In genomic region chr14:105368032-105368417, GRCh38 we compare ENCODE assay signal across 36 cellular contexts.
"Had no signal": no experiment of that assay in that cellular context is flagged by ENCODE, and none has a peak within 500 bp of the region (broad histone marks: within the 10 kb centered on the region; RNA-seq: fewer than 3 reads in every experiment).

No MANE protein-coding gene starts in this region.

- DNase-seq: activated B cell treated with CpG ODN at 0.5 μM for 24 hours; activated CD4-positive, alpha-beta memory T cell treated with anti-CD3 and anti-CD28 coated beads for 36 hours; activated CD4-positive, alpha-beta T cell treated with anti-CD3 and anti-CD28 coated beads for 4 hours; activated CD4-positive, alpha-beta T cell treated with anti-CD3 and anti-CD28 coated beads, Interleukin-2, amount 10 ng/mL, durations not matched to agents 24 days and 14 days; activated CD4-positive, alpha-beta T cell treated with anti-CD3 and anti-CD28 coated beads, Interleukin-2, amount 50 U/mL, for 1 hour; activated CD4-positive, alpha-beta T cell treated with anti-CD3 and anti-CD28 coated beads, Interleukin-2, amount 50 U/mL, for 4 hours; activated CD4-positive, CD25-positive, alpha-beta regulatory T cell treated with anti-CD3 and anti-CD28 coated beads, Interleukin-2, amount 50 U/mL, for 72 hours; activated CD8-positive, alpha-beta memory T cell treated with anti-CD3 and anti-CD28 coated beads for 24 hours; activated CD8-positive, alpha-beta memory T cell treated with anti-CD3 and anti-CD28 coated beads, Interleukin-2, amount 10 ng/mL, durations not matched to agents 7 days and 5 days; activated CD8-positive, alpha-beta memory T cell treated with anti-CD3 and anti-CD28 coated beads, Interleukin-2, amount 50 U/mL, for 48 hours; activated CD8-positive, alpha-beta T cell treated with anti-CD3 and anti-CD28 coated beads, Interleukin-2, amount 10 ng/mL, durations not matched to agents 7 days and 5 days; activated effector memory CD4-positive, alpha-beta T cell treated with Interleukin-2 at 50 U/mL for 16 hours; activated gamma-delta T cell treated with Interleukin-2 at 50 U/mL for 16 hours; activated naive CD4-positive, alpha-beta T cell; activated naive CD4-positive, alpha-beta T cell treated with anti-CD3 and anti-CD28 coated beads for 36 hours; activated naive CD4-positive, alpha-beta T cell treated with anti-CD3 and anti-CD28 coated beads, Interleukin-2, amount 50 U/mL, for 16 hours; activated naive CD8-positive, alpha-beta T cell treated with anti-CD3 and anti-CD28 coated beads for 36 hours; activated T-cell treated with anti-CD3 and anti-CD28 coated beads, Interleukin-2, amount 50 U/mL, for 24 hours; activated T-cell treated with anti-CD3 and anti-CD28 coated beads, Interleukin-2, amount 50 U/mL, for 48 hours; adrenal gland; amniotic stem cell; aorta; body of pancreas; brain microvascular endothelial cell; caudate nucleus; cerebellar nuclear complex; SW 1271; T-helper 2 cell; T-helper 9 cell had no signal

- H3K27me3 ChIP-seq: adrenal gland, body of pancreas, brain microvascular endothelial cell, breast epithelium had no signal

- H3K4me3 Mint-ChIP-seq: activated B cell treated with CpG ODN at 0.5 μM for 24 hours; activated CD4-positive, alpha-beta memory T cell treated with anti-CD3 and anti-CD28 coated beads for 36 hours; activated CD4-positive, alpha-beta T cell treated with anti-CD3 and anti-CD28 coated beads, Interleukin-2, amount 10 ng/mL, durations not matched to agents 24 days and 14 days; activated CD8-positive, alpha-beta memory T cell treated with anti-CD3 and anti-CD28 coated beads, Interleukin-2, amount 10 ng/mL, durations not matched to agents 7 days and 5 days; activated CD8-positive, alpha-beta T cell treated with anti-CD3 and anti-CD28 coated beads, Interleukin-2, amount 10 ng/mL, durations not matched to agents 7 days and 5 days; activated naive CD4-positive, alpha-beta T cell treated with anti-CD3 and anti-CD28 coated beads for 36 hours; activated naive CD8-positive, alpha-beta T cell treated with anti-CD3 and anti-CD28 coated beads for 36 hours; activated T-cell treated with anti-CD3 and anti-CD28 coated beads, Interleukin-2, amount 50 U/mL, for 24 hours; central memory CD8-positive, alpha-beta T cell; T-helper 1 cell treated with Interleukin-12 subunit alpha and Interleukin-12 subunit beta and Interleukin-4 antibody, amounts not matched to agents 30 μg/mL and 1 μg/mL, for 36 hours; T-helper 2 cell treated with Interferon-gamma antibody and Interleukin-4, amounts not matched to agents 5 μg/mL and 100 μg/mL, for 36 hours had no signal

- H3K4me1 ChIP-seq: adrenal gland, body of pancreas, breast epithelium had no signal

- H3K27me3 Mint-ChIP-seq: activated B cell treated with CpG ODN at 0.5 μM for 24 hours; activated naive CD8-positive, alpha-beta T cell treated with anti-CD3 and anti-CD28 coated beads for 36 hours; activated T-cell treated with anti-CD3 and anti-CD28 coated beads, Interleukin-2, amount 50 U/mL, for 24 hours; central memory CD8-positive, alpha-beta T cell had no signal

- H3K9me3 Mint-ChIP-seq: activated B cell treated with CpG ODN at 0.5 μM for 24 hours; activated CD4-positive, alpha-beta memory T cell treated with anti-CD3 and anti-CD28 coated beads for 36 hours; activated CD4-positive, alpha-beta T cell treated with anti-CD3 and anti-CD28 coated beads, Interleukin-2, amount 10 ng/mL, durations not matched to agents 24 days and 14 days; activated naive CD4-positive, alpha-beta T cell treated with anti-CD3 and anti-CD28 coated beads for 36 hours; activated naive CD4-positive, alpha-beta T cell treated with anti-CD3 and anti-CD28 coated beads, Interleukin-2, amount 50 U/mL, for 72 hours; activated naive CD8-positive, alpha-beta T cell treated with anti-CD3 and anti-CD28 coated beads for 36 hours; activated T-cell treated with anti-CD3 and anti-CD28 coated beads, Interleukin-2, amount 50 U/mL, for 24 hours; activated T-helper 2 cell treated with anti-CD3 and anti-CD28 coated beads, Interferon-gamma antibody, Interleukin-2, Interleukin-4, amounts not matched to agents 10 μg/mL and 5 μg/mL and 100 μg/mL, durations not matched to agents 14 hours and 24 hours and 36 hours; central memory CD8-positive, alpha-beta T cell; T-helper 1 cell treated with Interleukin-12 subunit alpha and Interleukin-12 subunit beta and Interleukin-4 antibody, amounts not matched to agents 30 μg/mL and 1 μg/mL, for 36 hours; T-helper 2 cell treated with Interferon-gamma antibody and Interleukin-4, amounts not matched to agents 5 μg/mL and 100 μg/mL, for 36 hours had no signal

- H3K9me3 ChIP-seq: adrenal gland, body of pancreas, breast epithelium had no signal

- H3K27ac ChIP-seq: adrenal gland, body of pancreas, brain microvascular endothelial cell, breast epithelium, VCaP had no signal

- H3K27ac Mint-ChIP-seq: activated B cell treated with CpG ODN at 0.5 μM for 24 hours; activated CD4-positive, alpha-beta memory T cell treated with anti-CD3 and anti-CD28 coated beads for 36 hours; activated CD4-positive, alpha-beta T cell treated with anti-CD3 and anti-CD28 coated beads, Interleukin-2, amount 10 ng/mL, durations not matched to agents 24 days and 14 days; activated CD8-positive, alpha-beta memory T cell treated with anti-CD3 and anti-CD28 coated beads, Interleukin-2, amount 10 ng/mL, durations not matched to agents 7 days and 5 days; activated CD8-positive, alpha-beta T cell treated with anti-CD3 and anti-CD28 coated beads, Interleukin-2, amount 10 ng/mL, durations not matched to agents 7 days and 5 days; activated naive CD4-positive, alpha-beta T cell treated with anti-CD3 and anti-CD28 coated beads for 36 hours; activated naive CD4-positive, alpha-beta T cell treated with anti-CD3 and anti-CD28 coated beads, Interleukin-2, amount 50 U/mL, for 72 hours; activated naive CD8-positive, alpha-beta T cell treated with anti-CD3 and anti-CD28 coated beads for 36 hours; activated T-cell treated with anti-CD3 and anti-CD28 coated beads, Interleukin-2, amount 50 U/mL, for 24 hours; activated T-helper 2 cell treated with anti-CD3 and anti-CD28 coated beads, Interferon-gamma antibody, Interleukin-2, Interleukin-4, amounts not matched to agents 10 μg/mL and 5 μg/mL and 100 μg/mL, durations not matched to agents 14 hours and 24 hours and 36 hours; T-helper 1 cell treated with Interleukin-12 subunit alpha and Interleukin-12 subunit beta and Interleukin-4 antibody, amounts not matched to agents 30 μg/mL and 1 μg/mL, for 36 hours; T-helper 2 cell treated with Interferon-gamma antibody and Interleukin-4, amounts not matched to agents 5 μg/mL and 100 μg/mL, for 36 hours had no signal

- H3K4me3 ChIP-seq: adrenal gland, body of pancreas, breast epithelium had no signal

- ATAC-seq: activated CD8-positive, alpha-beta memory T cell treated with anti-CD3 and anti-CD28 coated beads, Interleukin-2, amount 10 ng/mL, durations not matched to agents 7 days and 5 days; activated CD8-positive, alpha-beta T cell treated with anti-CD3 and anti-CD28 coated beads, Interleukin-2, amount 10 ng/mL, durations not matched to agents 7 days and 5 days; activated naive CD4-positive, alpha-beta T cell treated with anti-CD3 and anti-CD28 coated beads, Interleukin-2, amount 50 U/mL, for 72 hours; body of pancreas had no signal

- H3K36me3 Mint-ChIP-seq: activated CD4-positive, alpha-beta memory T cell treated with anti-CD3 and anti-CD28 coated beads for 36 hours; activated CD8-positive, alpha-beta memory T cell treated with anti-CD3 and anti-CD28 coated beads, Interleukin-2, amount 10 ng/mL, durations not matched to agents 7 days and 5 days; activated naive CD4-positive, alpha-beta T cell treated with anti-CD3 and anti-CD28 coated beads, Interleukin-2, amount 50 U/mL, for 72 hours; activated naive CD8-positive, alpha-beta T cell treated with anti-CD3 and anti-CD28 coated beads for 36 hours had no signal

- H3K36me3 ChIP-seq: brain microvascular endothelial cell, breast epithelium had no signal
